ENCODE assay signal across 8 cellular contexts in genomic region chr5:140346348-140347221, GRCh38. TPM values are rescaled to one million over a fixed set of nuclear protein-coding genes. Genes with fewer than 3 reads are reported as not detected.
DNase-seq lines count a peak whose midpoint lies in the region; ATAC-seq and TF ChIP-seq lines count a peak whose summit lies in the region.

Gene HBEGF (minus strand): TSS chr5:140346603. CDS start chr5:140346328, 275 bp downstream.

- H3K27me3 ChIP-seq in CD4-positive, alpha-beta T cell (ENCODE audit: control insufficient read depth, insufficient read depth, low read length), result no peaks in the 10 kb centered on the region
- peaks cover 6% of the 10 kb centered on the region for H3K27me3 ChIP-seq in NT2/D1 (ENCODE audit: insufficient read depth, insufficient read length)

- H3K36me3 Mint-ChIP-seq in CD4-positive, alpha-beta T cell (ENCODE audit: low read depth), result no peaks in the 10 kb centered on the region
- peaks cover 12% of the 10 kb centered on the region for H3K36me3 Mint-ChIP-seq in activated T-cell treated with anti-CD3 and anti-CD28 coated beads, Interleukin-2, amount 50 U/mL, for 24 hours (ENCODE audit: low read depth)

- peak in 9 of 10 experiments; percentile 11 to 55 (median 32) for DNase-seq in CD4-positive, alpha-beta T cell
- DNase-seq in NT2/D1 (ENCODE audit: low read depth, low spot score) (peak; percentile 78), erythroblast (lab: John Stamatoyannopoulos, UW) (peak; percentile 76 to 78), mucosa of descending colon (peak; percentile 88 to 91 (median 91))
- DNase-seq in activated T-cell treated with anti-CD3 and anti-CD28 coated beads, Interleukin-2, amount 50 U/mL, for 24 hours, result peak; percentile 77
- DNase-seq in stimulated activated naive CD8-positive, alpha-beta T cell treated with anti-CD3 and anti-CD28 coated beads, Interleukin-15, amount 100 ng/mL, for 72 hours, result peak; percentile 53 to 65

- TF ChIP-seq CTCF in CD4-positive, alpha-beta T cell (IDR thresholded peaks at IDR 0.05), result peak; percentile 30
- TF ChIP-seq CTCF in mucosa of descending colon (IDR thresholded peaks at IDR 0.05), result no peak

- peak within 1 kb of the TSS; percentile 74 for H3K9ac ChIP-seq in NT2/D1 (ENCODE audit: insufficient read length, low read depth)

- peaks cover 9% of the 10 kb centered on the region for H3K4me1 ChIP-seq in NT2/D1 (ENCODE audit: insufficient read depth, insufficient read length)
- peaks cover 32% of the 10 kb centered on the region for H3K4me1 ChIP-seq in mucosa of descending colon (ENCODE audit: low read depth)

- peaks cover 35% of the 10 kb centered on the region for H3K36me3 ChIP-seq in NT2/D1 (ENCODE audit: insufficient read depth, insufficient read length, low read length)
- no peaks in the 10 kb centered on the region for H3K36me3 ChIP-seq in mucosa of descending colon (ENCODE audit: low read depth)

- intact Hi-C loops in CD4-positive, alpha-beta T cell (cut with DNase I, micrococcal nuclease), result loop anchor here (5.0 kb wide), 2 partner anchors 44 to 174 kb away; partner anchors contain the start of gene PFDN1 (in 2 of the 2)
- intact Hi-C loops in mucosa of descending colon (cut with DNase I, micrococcal nuclease), result loop anchor here in 1 of 2 donors (5.0 kb wide), 1 partner anchor 179 kb away; no protein-coding TSS in a partner anchor

- no peaks in the 10 kb centered on the region for H3K9me3 ChIP-seq in CD4-positive, alpha-beta T cell (ENCODE audit: control insufficient read depth, low read length)
- no peaks in the 10 kb centered on the region for H3K9me3 ChIP-seq in NT2/D1 (ENCODE audit: insufficient read depth, low read length)
- no peaks in the 10 kb centered on the region for H3K9me3 ChIP-seq in mucosa of descending colon

- TF ChIP-seq POLR2A in erythroblast (IDR thresholded peaks at IDR 0.05; ENCODE audit: low read length), result no peak

- H3K4me3 ChIP-seq in NT2/D1 (ENCODE audit: insufficient read length, low read depth), result peak within 1 kb of the TSS; percentile 57
- H3K4me3 ChIP-seq in mucosa of descending colon, result peak within 1 kb of the TSS; percentile 57

- ATAC-seq in CD4-positive, alpha-beta T cell (ENCODE audit: poor library complexity), result peak; percentile 67
- ATAC-seq in GM19351 (IDR thresholded peaks at IDR 0.05; ENCODE audit: unreplicated experiment), result peak; percentile 85
- ATAC-seq in HG03457 (IDR thresholded peaks at IDR 0.05; ENCODE audit: unreplicated experiment), result peak; percentile 56
- peak; percentile 78 for ATAC-seq in mucosa of descending colon
- peak; percentile 68 for ATAC-seq in stimulated activated naive CD8-positive, alpha-beta T cell treated with anti-CD3 and anti-CD28 coated beads, Interleukin-15, amount 100 ng/mL, for 72 hours

- H3K4me1 Mint-ChIP-seq in CD4-positive, alpha-beta T cell (ENCODE audit: low read depth), result peaks cover 50% of the 10 kb centered on the region
- peaks cover 49% of the 10 kb centered on the region for H3K4me1 Mint-ChIP-seq in activated T-cell treated with anti-CD3 and anti-CD28 coated beads, Interleukin-2, amount 50 U/mL, for 24 hours (ENCODE audit: low read depth)
- peaks cover 53% of the 10 kb centered on the region for H3K4me1 Mint-ChIP-seq in stimulated activated naive CD8-positive, alpha-beta T cell treated with anti-CD3 and anti-CD28 coated beads, Interleukin-15, amount 100 ng/mL, for 72 hours

- H3K27me3 Mint-ChIP-seq in CD4-positive, alpha-beta T cell, result peaks cover 4% of the 10 kb centered on the region
- peaks cover 5% of the 10 kb centered on the region for H3K27me3 Mint-ChIP-seq in activated T-cell treated with anti-CD3 and anti-CD28 coated beads, Interleukin-2, amount 50 U/mL, for 24 hours
- H3K27me3 Mint-ChIP-seq in stimulated activated naive CD8-positive, alpha-beta T cell treated with anti-CD3 and anti-CD28 coated beads, Interleukin-15, amount 100 ng/mL, for 72 hours, result peaks cover 47% of the 10 kb centered on the region

- POLR2A ChIA-PET in CD4-positive, alpha-beta T cell (lab: Charles Lee), result interaction anchor here (0.6 to 2.8 kb wide), 7 partner anchors 8 to 738 kb away, joined by 3 to 17 read pairs (median 5); partner anchors contain the start of gene ANKHD1

- H3K27ac ChIP-seq in CD4-positive, alpha-beta T cell (ENCODE audit: low read depth, low read length), result no peak within 1 kb of the TSS

- peak within 1 kb of the TSS; percentile 1 for H3K27ac Mint-ChIP-seq in CD4-positive, alpha-beta T cell
- no peak within 1 kb of the TSS for H3K27ac Mint-ChIP-seq in activated T-cell treated with anti-CD3 and anti-CD28 coated beads, Interleukin-2, amount 50 U/mL, for 24 hours
- peak within 1 kb of the TSS in 1 of 2 donors; percentile 21 for H3K27ac Mint-ChIP-seq in stimulated activated naive CD8-positive, alpha-beta T cell treated with anti-CD3 and anti-CD28 coated beads, Interleukin-15, amount 100 ng/mL, for 72 hours

- CTCF ChIA-PET in CD4-positive, alpha-beta T cell (lab: Charles Lee), result interaction anchor here (0.9 to 12.3 kb wide), 9 partner anchors 13 to 374 kb away, joined by 3 to 118 read pairs (median 4); partner anchors contain the start of genes PFDN1 and SLC4A9

- H3K9me3 Mint-ChIP-seq in CD4-positive, alpha-beta T cell, result no peaks in the 10 kb centered on the region
- no peaks in the 10 kb centered on the region for H3K9me3 Mint-ChIP-seq in activated T-cell treated with anti-CD3 and anti-CD28 coated beads, Interleukin-2, amount 50 U/mL, for 24 hours
- H3K9me3 Mint-ChIP-seq in stimulated activated naive CD8-positive, alpha-beta T cell treated with anti-CD3 and anti-CD28 coated beads, Interleukin-15, amount 100 ng/mL, for 72 hours, result no peaks in the 10 kb centered on the region

- H3K4me3 Mint-ChIP-seq in CD4-positive, alpha-beta T cell, result peak within 1 kb of the TSS; percentile 83
- H3K4me3 Mint-ChIP-seq in activated T-cell treated with anti-CD3 and anti-CD28 coated beads, Interleukin-2, amount 50 U/mL, for 24 hours, result peak within 1 kb of the TSS; percentile 80
- H3K4me3 Mint-ChIP-seq in stimulated activated naive CD8-positive, alpha-beta T cell treated with anti-CD3 and anti-CD28 coated beads, Interleukin-15, amount 100 ng/mL, for 72 hours, result peak within 1 kb of the TSS; percentile 84 to 86

RNA-seq across cellular contexts. Expression of gene HBEGF, which starts in this region (rescaled TPM):
- total RNA-seq in CD4-positive, alpha-beta T cell, result 1 to 10 TPM; 3.6 to 4.2 TPM
- total RNA-seq in mucosa of descending colon, result 10 to 100 TPM in 2 of 3 donors, 1 to 10 TPM in 1; 8.8 to 15.7 (median 13.1) TPM

Comparison
In these comparisons a context has a peak if more than half of its experiments do, and no peak if none do; other contexts are left out.
1. DNase-seq: peak in every context shown above with its lines; median percentile 91 in mucosa of descending colon; 78 in NT2/D1; 77 in activated T-cell treated with anti-CD3 and anti-CD28 coated beads, Interleukin-2, amount 50 U/mL, for 24 hours; 77 in erythroblast; 59 in stimulated activated naive CD8-positive, alpha-beta T cell treated with anti-CD3 and anti-CD28 coated beads, Interleukin-15, amount 100 ng/mL, for 72 hours; 32 in CD4-positive, alpha-beta T cell.